Comparison of ENCODE assay signal across 19 cellular contexts in genomic region chr13:73168993-73169401, GRCh38.
DNase-seq lines count a peak whose midpoint lies in the region; ATAC-seq and TF ChIP-seq lines count a peak whose summit lies in the region.
"Had no signal": no experiment of that assay in that cellular context is flagged by ENCODE, and none has a peak within 500 bp of the region (broad histone marks: within the 10 kb centered on the region; RNA-seq: fewer than 3 reads in every experiment).

No MANE protein-coding gene starts in this region.

- H3K4me3 ChIP-seq in astrocyte of the cerebellum (ENCODE audit: low read depth, low read length) (no peak overlapping the region), suprapubic skin (no peak overlapping the region)
- H3K4me3 ChIP-seq: right atrium auricular region, uterus had no signal

- no peaks in the 10 kb centered on the region for H3K36me3 ChIP-seq in suprapubic skin
- H3K36me3 ChIP-seq: right atrium auricular region, uterus had no signal

- intact Hi-C loops in cardiac septum (cut with DNase I) = no loop called here

- H3K27me3 ChIP-seq in suprapubic skin = no peaks in the 10 kb centered on the region
- H3K27me3 ChIP-seq: right atrium auricular region, uterus had no signal

- TF ChIP-seq CTCF in astrocyte of the cerebellum (IDR thresholded peaks at IDR 0.05; ENCODE audit: low read depth, low read length, missing control alignments) (no peak), suprapubic skin (IDR thresholded peaks at IDR 0.05) (no peak)

- 36% methylated on average over 8 of the region's 8 CpGs for WGBS in suprapubic skin

- in situ Hi-C loops in astrocyte of the cerebellum (cut with HindIII; ENCODE audit: low sequenced_read_pairs) = no loop called here

- no peak for ATAC-seq in left lobe of liver
- ATAC-seq: activated CD8-positive, alpha-beta T cell treated with anti-CD3 and anti-CD28 coated beads, Interleukin-2, amount 10 ng/mL, durations not matched to agents 7 days and 5 days had no signal

- TF ChIP-seq POLR2A in suprapubic skin (IDR thresholded peaks at IDR 0.05) = no peak

- peak; percentile 81 for DNase-seq in HT-29 (ENCODE audit: low spot score)
- DNase-seq in astrocyte of the cerebellum (ENCODE audit: low read depth) = peak; percentile 9
- peak; percentile 66 for DNase-seq in kidney tubule cell (ENCODE audit: low spot score)
- DNase-seq in suprapubic skin (ENCODE audit: low spot score in 2 of 2) = no peak
- no peak for DNase-seq in left lobe of liver (ENCODE audit: low spot score)
- DNase-seq in cardiac septum (ENCODE audit: low spot score) = no peak
- no peak for DNase-seq in NCI-H748 treated with DMSO at 0.1 percent for 48 hours (lab: John Stamatoyannopoulos, UW)
- DNase-seq: activated CD8-positive, alpha-beta T cell treated with anti-CD3 and anti-CD28 coated beads, Interleukin-2, amount 10 ng/mL, durations not matched to agents 7 days and 5 days; activated effector memory CD4-positive, alpha-beta T cell treated with anti-CD3 and anti-CD28 coated beads, Interleukin-2, amount 50 U/mL, for 16 hours; glutamatergic neuron; KG1; kidney glomerular epithelial cell; naive B cell; NCI-H1694 treated with DMSO at 0.1 percent for 48 hours; Right ventricle myocardium superior; stimulated activated CD4-positive, alpha-beta T cell treated with anti-CD3 and anti-CD28 coated beads, Interleukin-4, amount 100 ng/mL, for 24 hours; uterus had no signal

- peak overlapping the region; percentile 85 for H3K27ac ChIP-seq in suprapubic skin
- H3K27ac ChIP-seq: C4-2B, right atrium auricular region, uterus had no signal

- no peaks in the 10 kb centered on the region for H3K9me3 ChIP-seq in suprapubic skin
- H3K9me3 ChIP-seq: right atrium auricular region, uterus had no signal

- peaks cover 42% of the 10 kb centered on the region for H3K4me1 ChIP-seq in suprapubic skin
- H3K4me1 ChIP-seq: right atrium auricular region, uterus had no signal

- no peak for TF ChIP-seq EP300 in suprapubic skin (IDR thresholded peaks at IDR 0.05)

Comparison
In these comparisons a context has a peak if more than half of its experiments do, and no peak if none do; other contexts are left out.
1. DNase-seq: peak in HT-29 (single experiment), astrocyte of the cerebellum (single experiment) and kidney tubule cell (single experiment); none in suprapubic skin (0 of 2), left lobe of liver (single experiment), cardiac septum (single experiment) and NCI-H748 treated with DMSO at 0.1 percent for 48 hours (single experiment).